Comparison of ENCODE assay signal across 28 cellular contexts in the genomic region with DNA sequence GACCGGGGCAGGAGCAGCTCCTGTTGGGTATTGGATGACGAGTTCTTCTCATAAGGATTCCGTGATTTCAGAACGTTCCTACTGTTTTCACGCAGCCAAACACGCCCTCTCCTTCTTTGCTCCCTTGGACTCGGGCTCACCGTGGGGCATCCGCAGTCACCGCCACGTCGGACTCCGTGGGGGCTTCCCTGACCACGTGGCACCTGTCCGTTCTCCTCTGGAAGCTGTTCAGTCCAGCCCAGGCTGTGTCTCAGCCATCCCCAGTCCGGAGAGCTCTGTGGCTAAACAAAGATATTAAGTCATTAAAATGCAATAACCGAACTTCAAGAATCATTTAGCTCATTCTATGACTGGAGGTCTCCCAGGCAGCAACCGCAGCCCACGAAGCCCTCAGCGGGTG.
"Had no signal": no experiment of that assay in that cellular context is flagged by ENCODE, and none has a peak within 500 bp of the region (broad histone marks: within the 10 kb centered on the region; RNA-seq: fewer than 3 reads in every experiment).

No MANE protein-coding gene starts in this region.

- H3K4me3 Mint-ChIP-seq: activated CD4-positive, alpha-beta memory T cell treated with anti-CD3 and anti-CD28 coated beads for 36 hours; activated CD4-positive, alpha-beta T cell treated with anti-CD3 and anti-CD28 coated beads, Interleukin-2, amount 10 ng/mL, durations not matched to agents 24 days and 14 days; activated naive CD4-positive, alpha-beta T cell treated with anti-CD3 and anti-CD28 coated beads, Interleukin-2, amount 10 ng/mL, durations not matched to agents 7 days and 5 days; activated naive CD8-positive, alpha-beta T cell treated with anti-CD3 and anti-CD28 coated beads, Interleukin-2, amount 10 ng/mL, durations not matched to agents 7 days and 5 days; mesothelial cell of epicardium; naive B cell; stimulated activated effector memory CD8-positive, alpha-beta T cell treated with anti-CD3 and anti-CD28 coated beads, Interleukin-12 subunit alpha, Interleukin-12 subunit beta, amount 100 ng/mL, for 72 hours had no signal

- H3K36me3 Mint-ChIP-seq: activated CD4-positive, alpha-beta memory T cell treated with anti-CD3 and anti-CD28 coated beads for 36 hours; activated naive CD4-positive, alpha-beta T cell treated with anti-CD3 and anti-CD28 coated beads, Interleukin-2, amount 10 ng/mL, durations not matched to agents 7 days and 5 days; activated naive CD8-positive, alpha-beta T cell treated with anti-CD3 and anti-CD28 coated beads, Interleukin-2, amount 10 ng/mL, durations not matched to agents 7 days and 5 days; brain; mesothelial cell of epicardium; stimulated activated effector memory CD8-positive, alpha-beta T cell treated with anti-CD3 and anti-CD28 coated beads, Interleukin-12 subunit alpha, Interleukin-12 subunit beta, amount 100 ng/mL, for 72 hours had no signal

- H3K27me3 ChIP-seq: ascending aorta, foreskin keratinocyte, right lobe of liver had no signal

- H3K27me3 Mint-ChIP-seq: activated CD4-positive, alpha-beta memory T cell treated with anti-CD3 and anti-CD28 coated beads for 36 hours; activated CD4-positive, alpha-beta T cell treated with anti-CD3 and anti-CD28 coated beads, Interleukin-2, amount 10 ng/mL, durations not matched to agents 24 days and 14 days; activated naive CD4-positive, alpha-beta T cell treated with anti-CD3 and anti-CD28 coated beads, Interleukin-2, amount 10 ng/mL, durations not matched to agents 7 days and 5 days; activated naive CD8-positive, alpha-beta T cell treated with anti-CD3 and anti-CD28 coated beads, Interleukin-2, amount 10 ng/mL, durations not matched to agents 7 days and 5 days had no signal

- H3K27ac ChIP-seq: ascending aorta, cardiac muscle cell, esophagus muscularis mucosa, foreskin keratinocyte, heart right ventricle, left ventricle myocardium inferior, right lobe of liver, skin epidermis, stomach, suprapubic skin, tibial artery, VCaP had no signal

- ATAC-seq: activated CD4-positive, CD25-positive, alpha-beta regulatory T cell treated with anti-CD3 and anti-CD28 coated beads, Interleukin-2, amount 50 U/mL, for 24 hours; foreskin keratinocyte; heart right ventricle; right lobe of liver; stimulated activated effector memory CD8-positive, alpha-beta T cell treated with anti-CD3 and anti-CD28 coated beads, Interleukin-12 subunit alpha, Interleukin-12 subunit beta, amount 100 ng/mL, for 72 hours had no signal

- DNase-seq: activated CD4-positive, alpha-beta memory T cell treated with anti-CD3 and anti-CD28 coated beads for 36 hours; activated CD4-positive, alpha-beta T cell treated with anti-CD3 and anti-CD28 coated beads, Interleukin-2, amount 10 ng/mL, durations not matched to agents 24 days and 14 days; activated CD8-positive, alpha-beta memory T cell treated with anti-CD3 and anti-CD28 coated beads, Interleukin-2, amount 50 U/mL, for 4 hours; activated gamma-delta T cell; activated naive CD4-positive, alpha-beta T cell treated with anti-CD3 and anti-CD28 coated beads, Interleukin-2, amount 10 ng/mL, durations not matched to agents 7 days and 5 days; activated naive CD8-positive, alpha-beta T cell treated with anti-CD3 and anti-CD28 coated beads, Interleukin-2, amount 10 ng/mL, durations not matched to agents 7 days and 5 days; activated T-cell treated with anti-CD3 and anti-CD28 coated beads, Interleukin-2, amount 50 U/mL, for 1 hour; cerebellar nuclear complex; cortex of kidney; foreskin keratinocyte; heart right ventricle; left ventricle myocardium inferior; naive B cell; stimulated activated CD4-positive, alpha-beta T cell treated with anti-CD3 and anti-CD28 coated beads, Interleukin-4, amount 100 ng/mL, for 24 hours; stomach; tibial artery had no signal

- H3K9me3 Mint-ChIP-seq: activated CD4-positive, alpha-beta memory T cell treated with anti-CD3 and anti-CD28 coated beads for 36 hours had no signal

- H3K36me3 ChIP-seq: ascending aorta, cardiac muscle cell, esophagus muscularis mucosa, heart right ventricle, left ventricle myocardium inferior, right lobe of liver, stomach, suprapubic skin, tibial artery had no signal

- H3K4me3 ChIP-seq: ascending aorta, cardiac muscle cell, esophagus muscularis mucosa, heart right ventricle, left ventricle myocardium inferior, right lobe of liver, skin epidermis, stomach, suprapubic skin, tibial artery had no signal

- H3K4me1 ChIP-seq: ascending aorta, esophagus muscularis mucosa, foreskin keratinocyte, heart right ventricle, left ventricle myocardium inferior, right lobe of liver, stomach, suprapubic skin, tibial artery had no signal

- H3K9me3 ChIP-seq: ascending aorta, right lobe of liver, suprapubic skin had no signal

- H3K4me1 Mint-ChIP-seq: activated CD4-positive, alpha-beta T cell treated with anti-CD3 and anti-CD28 coated beads, Interleukin-2, amount 10 ng/mL, durations not matched to agents 24 days and 14 days; activated naive CD4-positive, alpha-beta T cell treated with anti-CD3 and anti-CD28 coated beads, Interleukin-2, amount 10 ng/mL, durations not matched to agents 7 days and 5 days; activated naive CD8-positive, alpha-beta T cell treated with anti-CD3 and anti-CD28 coated beads, Interleukin-2, amount 10 ng/mL, durations not matched to agents 7 days and 5 days; naive B cell; stimulated activated effector memory CD8-positive, alpha-beta T cell treated with anti-CD3 and anti-CD28 coated beads, Interleukin-12 subunit alpha, Interleukin-12 subunit beta, amount 100 ng/mL, for 72 hours had no signal

- H3K27ac Mint-ChIP-seq: activated CD4-positive, alpha-beta memory T cell treated with anti-CD3 and anti-CD28 coated beads for 36 hours; activated CD4-positive, alpha-beta T cell treated with anti-CD3 and anti-CD28 coated beads, Interleukin-2, amount 10 ng/mL, durations not matched to agents 24 days and 14 days; activated naive CD4-positive, alpha-beta T cell treated with anti-CD3 and anti-CD28 coated beads, Interleukin-2, amount 10 ng/mL, durations not matched to agents 7 days and 5 days; activated naive CD8-positive, alpha-beta T cell treated with anti-CD3 and anti-CD28 coated beads, Interleukin-2, amount 10 ng/mL, durations not matched to agents 7 days and 5 days; mesothelial cell of epicardium; naive B cell; progenitor cell of endocrine pancreas; stimulated activated effector memory CD8-positive, alpha-beta T cell treated with anti-CD3 and anti-CD28 coated beads, Interleukin-12 subunit alpha, Interleukin-12 subunit beta, amount 100 ng/mL, for 72 hours had no signal
